30 cellular contexts compared by ENCODE assay signal in the genomic region with DNA sequence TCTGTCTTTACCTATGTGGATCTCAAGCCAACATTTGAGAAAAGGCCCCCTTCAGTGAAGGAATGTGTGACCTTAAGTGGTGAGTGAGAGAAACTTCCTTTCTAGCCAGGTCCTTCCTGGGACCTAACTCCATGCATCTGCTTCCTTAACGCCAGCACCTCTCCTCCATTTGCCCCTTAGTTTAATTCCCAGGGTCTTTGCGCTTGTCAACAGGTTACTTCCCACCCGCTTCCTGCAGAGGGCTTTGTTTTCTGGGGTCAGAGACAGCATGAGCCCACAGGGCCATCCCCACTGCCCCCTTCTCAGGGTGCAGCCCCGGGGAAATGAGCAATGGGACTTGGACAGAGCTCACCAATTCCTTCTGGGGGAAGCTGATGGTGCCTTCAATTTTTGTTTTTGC.
"Had no signal": no experiment of that assay in that cellular context is flagged by ENCODE, and none has a peak within 500 bp of the region (broad histone marks: within the 10 kb centered on the region; RNA-seq: fewer than 3 reads in every experiment).

No MANE protein-coding gene starts in this region.

- ATAC-seq: activated CD4-positive, CD25-positive, alpha-beta regulatory T cell treated with anti-CD3 and anti-CD28 coated beads, Interleukin-2, amount 50 U/mL, for 24 hours; activated CD8-positive, alpha-beta T cell treated with anti-CD3 and anti-CD28 coated beads, Interleukin-2, amount 10 ng/mL, durations not matched to agents 7 days and 5 days; Panc1; Right ventricle myocardium inferior had no signal

- H3K36me3 ChIP-seq: adrenal gland, MG63, WERI-Rb-1 had no signal

- H3K9me3 ChIP-seq: adrenal gland had no signal

- H3K27me3 ChIP-seq: adrenal gland, MG63 had no signal

- H3K27ac ChIP-seq: adrenal gland, SK-N-MC, WERI-Rb-1 had no signal

- H3K4me3 ChIP-seq: adrenal gland, MG63, SK-N-MC had no signal

- DNase-seq: activated CD4-positive, alpha-beta T cell treated with anti-CD3 and anti-CD28 coated beads for 4 hours; activated CD4-positive, alpha-beta T cell treated with anti-CD3 and anti-CD28 coated beads, Interleukin-2, amount 50 U/mL, for 4 hours; activated CD8-positive, alpha-beta memory T cell treated with anti-CD3 and anti-CD28 coated beads, Interleukin-2, amount 50 U/mL, for 48 hours; activated CD8-positive, alpha-beta T cell treated with anti-CD3 and anti-CD28 coated beads, Interleukin-2, amount 10 ng/mL, durations not matched to agents 7 days and 5 days; activated naive CD4-positive, alpha-beta T cell treated with anti-CD3 and anti-CD28 coated beads, Interleukin-2, amount 50 U/mL, for 16 hours; activated naive CD8-positive, alpha-beta T cell treated with anti-CD3 and anti-CD28 coated beads, Interleukin-2, amount 10 ng/mL, durations not matched to agents 7 days and 5 days; activated T-cell treated with anti-CD3 and anti-CD28 coated beads, Interleukin-2, amount 50 U/mL, for 1 hour; adrenal gland; anterior cingulate cortex; cerebellar nuclear complex; MG63; MV-4-11; NCI-H1092 treated with DMSO at 0.1 percent for 48 hours; NCI-H1417 treated with DMSO at 0.1 percent for 48 hours; NCI-H1694; NCI-H2029; NCI-H2107; NCI-H2171 treated with DMSO at 0.1 percent for 48 hours; NCI-H226; NCI-H526; NCI-H774; NK-92 treated with Interleukin-12 subunit alpha and Interleukin-12 subunit beta, amount 100 ng/mL, for 24 hours; OCI-M1; RPMI8226; T-helper 1 cell; WERI-Rb-1 had no signal
